Comparison of ENCODE assay signal across 7 cellular contexts in the genomic region with DNA sequence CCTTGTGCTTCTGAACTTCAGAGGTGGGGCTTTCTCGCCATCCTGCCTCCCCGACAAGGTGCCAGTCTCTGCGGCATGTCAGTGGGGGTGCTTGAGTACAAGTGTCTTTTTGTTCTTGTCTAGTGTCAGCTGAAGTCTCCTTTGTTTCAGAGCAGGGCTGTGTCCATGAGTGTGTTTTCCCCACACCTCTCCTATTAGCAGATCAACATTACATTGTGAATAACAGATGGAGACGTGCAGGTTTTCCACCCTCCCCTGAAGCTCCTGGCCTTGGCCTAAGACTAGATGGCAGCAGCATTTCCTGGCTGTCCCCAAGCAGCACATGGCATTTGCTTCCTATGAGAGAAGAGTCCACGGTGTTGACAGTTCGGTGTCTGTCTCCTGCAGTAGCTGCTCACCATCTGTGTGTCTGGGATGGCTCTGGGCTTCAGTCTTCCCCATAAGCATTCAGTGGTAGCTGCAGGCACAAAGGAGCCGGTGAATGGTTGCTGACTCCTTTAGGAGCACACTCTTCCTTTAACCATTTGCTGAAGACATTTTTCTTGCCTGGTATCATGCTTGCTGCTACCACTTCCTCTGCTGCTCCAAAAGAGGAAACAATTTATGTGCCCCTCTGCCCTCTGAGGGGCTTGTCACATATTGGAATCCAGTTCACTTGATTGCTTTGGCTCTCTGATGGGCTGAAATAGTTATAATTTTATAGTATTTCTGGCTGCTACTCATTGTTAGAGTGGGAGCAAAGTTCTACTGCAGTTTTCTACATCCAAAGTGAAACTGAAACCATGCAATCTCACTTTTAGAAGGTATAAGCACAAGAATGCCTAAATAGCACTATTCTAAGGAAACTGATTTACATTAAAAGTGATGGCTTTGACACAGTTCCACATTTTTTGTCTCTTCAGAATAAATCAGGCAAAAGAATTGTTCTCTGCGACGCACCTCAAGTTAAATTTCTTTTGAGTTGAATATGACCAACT.
DNase-seq lines count a peak whose midpoint lies in the region; ATAC-seq and TF ChIP-seq lines count a peak whose summit lies in the region.

No MANE protein-coding gene starts in this region.

- ATAC-seq in GM23338: no peak

- no peaks in the 10 kb centered on the region; the same call in 2 of the 3 replicates for H3K36me3 Mint-ChIP-seq in GM23338 (ENCODE audit: low read depth)

- no peaks in the 10 kb centered on the region for H3F3A ChIP-seq in GM23338 (replicated peaks; ENCODE audit: low read depth)

- no peak overlapping the region for H3K27ac ChIP-seq in GM23338 (ENCODE audit: low read depth)
- H3K27ac ChIP-seq in WERI-Rb-1: no peak overlapping the region

- H3K27me3 ChIP-seq in GM23338 (ENCODE audit: insufficient read depth) (no peaks in the 10 kb centered on the region), WERI-Rb-1 (ENCODE audit: insufficient read depth, low read depth, severe bottlenecking) (no peaks in the 10 kb centered on the region)

- no peak for TF ChIP-seq CTCF in GM23338 (conservative IDR thresholded peaks at IDR 0.05; ENCODE audit: low read depth in 2 of 2)
- no peak for TF ChIP-seq CTCF in WERI-Rb-1 (IDR thresholded peaks at IDR 0.05; ENCODE audit: low read depth, low read length)

- H3K4me3 ChIP-seq in GM23338 (no peak overlapping the region), WERI-Rb-1 (ENCODE audit: low read depth, low read length) (no peak overlapping the region)

- no peaks in the 10 kb centered on the region; the same call in 1 of the 3 replicates for H3K9me3 Mint-ChIP-seq in GM23338

- no peak overlapping the region for H3K4me2 ChIP-seq in GM23338

- H2AFZ ChIP-seq in GM23338: peak overlapping the region; percentile 91

- H3K27ac Mint-ChIP-seq in GM23338: no peak overlapping the region

- peaks cover 2% of the 10 kb centered on the region for H3K27me3 Mint-ChIP-seq in GM23338 (ENCODE audit: insufficient read depth, low read depth, poor library complexity)

- H3K36me3 ChIP-seq in GM23338 (ENCODE audit: insufficient read depth) (no peaks in the 10 kb centered on the region), WERI-Rb-1 (no peaks in the 10 kb centered on the region)

- no peak overlapping the region for H3K4me3 Mint-ChIP-seq in GM23338

- H3K4me1 ChIP-seq in GM23338 (ENCODE audit: insufficient read depth): peaks cover 9% of the 10 kb centered on the region; the same call in 1 of the 2 replicates

- no peaks in the 10 kb centered on the region for H3K79me2 ChIP-seq in GM23338 (replicated peaks; ENCODE audit: insufficient read depth)

- no peaks in the 10 kb centered on the region for H3K9me3 ChIP-seq in WERI-Rb-1 (ENCODE audit: severe bottlenecking)

- H3K4me1 Mint-ChIP-seq in GM23338: peaks cover 10% of the 10 kb centered on the region; the same call in 2 of the 3 replicates

- no peak for DNase-seq in GM23338 (ENCODE audit: low spot score)
- DNase-seq in UCSD-AML1 (lab: John Stamatoyannopoulos, UW; ENCODE audit: unreplicated experiment): peak; percentile 15
- DNase-seq in hippocampal formation (lab: John Stamatoyannopoulos, UW): peak; percentile 58 to 79
- peak; percentile 2 for DNase-seq in stromal cell of bone marrow (ENCODE audit: low read depth)
- no peak for DNase-seq in WERI-Rb-1
- no peak for DNase-seq in cortex of kidney (lab: John Stamatoyannopoulos, UW)
- no peak for DNase-seq in foreskin melanocyte

- H4K20me1 ChIP-seq in GM23338 (replicated peaks; ENCODE audit: insufficient read depth): no peaks in the 10 kb centered on the region

- no peaks in the 10 kb centered on the region for H3K9me2 ChIP-seq in GM23338 (ENCODE audit: insufficient read depth)

TF ChIP-seq in GM23338, 12 proteins besides CTCF, POLR2A, EP300 and RAD21 (continues in another document):
- TF ChIP-seq NANOG (IDR thresholded peaks at IDR 0.05; ENCODE audit: borderline replicate concordance) (no peak), ZNF114 (CRISPR knock-in tag; IDR thresholded peaks at IDR 0.05) (no peak), EZH2phosphoT487 (IDR thresholded peaks at IDR 0.05; ENCODE audit: unreplicated experiment) (no peak), JUNB (IDR thresholded peaks at IDR 0.05; ENCODE audit: unreplicated experiment) (no peak), STAT1 (IDR thresholded peaks at IDR 0.05; ENCODE audit: unreplicated experiment) (no peak), EZH2 (IDR thresholded peaks at IDR 0.05; ENCODE audit: low read depth, unreplicated experiment) (no peak), POLR2AphosphoS5 (IDR thresholded peaks at IDR 0.05; ENCODE audit: low read depth) (no peak), CREB1 (CRISPR knock-in tag; IDR thresholded peaks at IDR 0.05; ENCODE audit: low read depth) (no peak)
- TF ChIP-seq, protein P1, sequence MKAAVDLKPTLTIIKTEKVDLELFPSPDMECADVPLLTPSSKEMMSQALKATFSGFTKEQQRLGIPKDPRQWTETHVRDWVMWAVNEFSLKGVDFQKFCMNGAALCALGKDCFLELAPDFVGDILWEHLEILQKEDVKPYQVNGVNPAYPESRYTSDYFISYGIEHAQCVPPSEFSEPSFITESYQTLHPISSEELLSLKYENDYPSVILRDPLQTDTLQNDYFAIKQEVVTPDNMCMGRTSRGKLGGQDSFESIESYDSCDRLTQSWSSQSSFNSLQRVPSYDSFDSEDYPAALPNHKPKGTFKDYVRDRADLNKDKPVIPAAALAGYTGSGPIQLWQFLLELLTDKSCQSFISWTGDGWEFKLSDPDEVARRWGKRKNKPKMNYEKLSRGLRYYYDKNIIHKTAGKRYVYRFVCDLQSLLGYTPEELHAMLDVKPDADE (IDR thresholded peaks at IDR 0.05): no peak
- TF ChIP-seq, protein P2, sequence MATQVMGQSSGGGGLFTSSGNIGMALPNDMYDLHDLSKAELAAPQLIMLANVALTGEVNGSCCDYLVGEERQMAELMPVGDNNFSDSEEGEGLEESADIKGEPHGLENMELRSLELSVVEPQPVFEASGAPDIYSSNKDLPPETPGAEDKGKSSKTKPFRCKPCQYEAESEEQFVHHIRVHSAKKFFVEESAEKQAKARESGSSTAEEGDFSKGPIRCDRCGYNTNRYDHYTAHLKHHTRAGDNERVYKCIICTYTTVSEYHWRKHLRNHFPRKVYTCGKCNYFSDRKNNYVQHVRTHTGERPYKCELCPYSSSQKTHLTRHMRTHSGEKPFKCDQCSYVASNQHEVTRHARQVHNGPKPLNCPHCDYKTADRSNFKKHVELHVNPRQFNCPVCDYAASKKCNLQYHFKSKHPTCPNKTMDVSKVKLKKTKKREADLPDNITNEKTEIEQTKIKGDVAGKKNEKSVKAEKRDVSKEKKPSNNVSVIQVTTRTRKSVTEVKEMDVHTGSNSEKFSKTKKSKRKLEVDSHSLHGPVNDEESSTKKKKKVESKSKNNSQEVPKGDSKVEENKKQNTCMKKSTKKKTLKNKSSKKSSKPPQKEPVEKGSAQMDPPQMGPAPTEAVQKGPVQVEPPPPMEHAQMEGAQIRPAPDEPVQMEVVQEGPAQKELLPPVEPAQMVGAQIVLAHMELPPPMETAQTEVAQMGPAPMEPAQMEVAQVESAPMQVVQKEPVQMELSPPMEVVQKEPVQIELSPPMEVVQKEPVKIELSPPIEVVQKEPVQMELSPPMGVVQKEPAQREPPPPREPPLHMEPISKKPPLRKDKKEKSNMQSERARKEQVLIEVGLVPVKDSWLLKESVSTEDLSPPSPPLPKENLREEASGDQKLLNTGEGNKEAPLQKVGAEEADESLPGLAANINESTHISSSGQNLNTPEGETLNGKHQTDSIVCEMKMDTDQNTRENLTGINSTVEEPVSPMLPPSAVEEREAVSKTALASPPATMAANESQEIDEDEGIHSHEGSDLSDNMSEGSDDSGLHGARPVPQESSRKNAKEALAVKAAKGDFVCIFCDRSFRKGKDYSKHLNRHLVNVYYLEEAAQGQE (IDR thresholded peaks at IDR 0.05; ENCODE audit: unreplicated experiment): no peak

Comparison
In these comparisons a context has a peak if more than half of its experiments do, and no peak if none do; other contexts are left out.
1. DNase-seq: peak in UCSD-AML1 (single experiment), hippocampal formation (2 of 2) and stromal cell of bone marrow (single experiment); none in GM23338 (single experiment), WERI-Rb-1 (single experiment), cortex of kidney (single experiment) and foreskin melanocyte (single experiment).